16 cellular contexts compared by ENCODE assay signal in genomic region chr7:95843286-95843685, GRCh38.
DNase-seq lines count a peak whose midpoint lies in the region; ATAC-seq, FAIRE-seq and TF ChIP-seq lines count a peak whose summit lies in the region.
"Had no signal": no experiment of that assay in that cellular context is flagged by ENCODE, and none has a peak within 500 bp of the region (broad histone marks: within the 10 kb centered on the region; RNA-seq: fewer than 3 reads in every experiment).

No MANE protein-coding gene starts in this region.

- no peak for TF ChIP-seq POLR2A in breast epithelium (IDR thresholded peaks at IDR 0.05)

- H3K9me3 Mint-ChIP-seq in MCF 10A (ENCODE audit: unreplicated experiment) (no peaks in the 10 kb centered on the region), type B pancreatic cell (peaks cover 6% of the 10 kb centered on the region)

- TF ChIP-seq CTCF in MCF 10A (IDR thresholded peaks at IDR 0.05; ENCODE audit: unreplicated experiment) (no peak), breast epithelium (IDR thresholded peaks at IDR 0.05) (no peak), Panc1 (IDR thresholded peaks at IDR 0.05) (peak; percentile 26), epithelial cell of proximal tubule (conservative IDR thresholded peaks at IDR 0.05; ENCODE audit: low read depth, low read length) (peak; percentile 34), type B pancreatic cell (conservative IDR thresholded peaks at IDR 0.05) (peak; percentile 19)

- H3K36me3 ChIP-seq in breast epithelium (no peaks in the 10 kb centered on the region), Panc1 (ENCODE audit: control insufficient read depth, insufficient read depth, low read length) (no peaks in the 10 kb centered on the region)
- H3K36me3 ChIP-seq: pancreas, uterus had no signal

- in situ Hi-C loops in Panc1 (cut with HindIII; ENCODE audit: low pct_unique_long_range_greater_than_20kb, low sequenced_read_pairs): no loop called here

- DNase-seq in MCF 10A (ENCODE audit: unreplicated experiment) (peak; percentile 17), breast epithelium (ENCODE audit: low spot score in 2 of 2) (no peak), Panc1 (ENCODE audit: low read depth, low spot score) (no peak), epithelial cell of proximal tubule (ENCODE audit: low read depth) (no peak), type B pancreatic cell (ENCODE audit: extremely low spot score, unreplicated experiment) (no peak), urothelium cell line (ENCODE audit: low spot score) (no peak), OCI-M2 (lab: John Stamatoyannopoulos, UW; ENCODE audit: unreplicated experiment) (no peak), NCI-H1048 (lab: John Stamatoyannopoulos, UW) (no peak)
- DNase-seq: activated CD4-positive, alpha-beta T cell treated with anti-CD3 and anti-CD28 coated beads for 1 hour; activated T-cell treated with anti-CD3 and anti-CD28 coated beads, Interleukin-2, amount 50 U/mL, for 48 hours; NCI-H1105; NCI-H510A treated with DMSO at 0.1 percent for 48 hours; pancreas; stimulated activated CD4-positive, alpha-beta T cell treated with anti-CD3 and anti-CD28 coated beads, Interleukin-15, amount 100 ng/mL, for 24 hours; stimulated activated CD8-positive, alpha-beta memory T cell treated with anti-CD3 and anti-CD28 coated beads, Interleukin-4, amount 100 ng/mL, for 48 hours; uterus had no signal

- no peak overlapping the region for H3K27ac Mint-ChIP-seq in MCF 10A (ENCODE audit: low read depth, unreplicated experiment)
- no peak overlapping the region for H3K27ac Mint-ChIP-seq in type B pancreatic cell

- H3K4me1 ChIP-seq in breast epithelium (no peaks in the 10 kb centered on the region), Panc1 (ENCODE audit: control insufficient read depth, insufficient read depth, low read length) (no peaks in the 10 kb centered on the region)
- H3K4me1 ChIP-seq: pancreas, uterus had no signal

- H3K4me1 Mint-ChIP-seq in MCF 10A (ENCODE audit: insufficient read depth, unreplicated experiment) (no peaks in the 10 kb centered on the region), type B pancreatic cell (ENCODE audit: unreplicated experiment) (peaks cover 24% of the 10 kb centered on the region)

- H3K27ac ChIP-seq in breast epithelium (no peak overlapping the region), Panc1 (ENCODE audit: low read length) (no peak overlapping the region)
- H3K27ac ChIP-seq: pancreas, uterus had no signal

- no peak for ATAC-seq in Panc1
- ATAC-seq: pancreas had no signal

- intact Hi-C loops in MCF 10A (cut with micrococcal nuclease): no loop called here
- intact Hi-C loops in breast epithelium (cut with DNase I; ENCODE audit: low total_unique reads): no loop called here
- intact Hi-C loops in Panc1 (cut with micrococcal nuclease; ENCODE audit: unreplicated experiment): no loop called here

- POLR2A ChIA-PET in MCF 10A (lab: Yijun Ruan, JAX): no interaction called here
- POLR2A ChIA-PET in Panc1 (lab: Charles Lee): no interaction called here

- H3K36me3 Mint-ChIP-seq in MCF 10A (ENCODE audit: insufficient read depth, unreplicated experiment) (no peaks in the 10 kb centered on the region), type B pancreatic cell (no peaks in the 10 kb centered on the region)

- CTCF ChIA-PET in MCF 10A (lab: Yijun Ruan, JAX) (interaction anchor here (0.6 kb wide), 1 partner anchor 76 kb away, joined by 3 read pairs; no protein-coding TSS in a partner anchor), Panc1 (lab: Charles Lee) (no interaction called here)

- no peak for FAIRE-seq in urothelium cell line (lab: Jason Lieb, UNC)
- FAIRE-seq: pancreas had no signal

- H3K9me3 ChIP-seq in breast epithelium (peaks cover 0 to 13% of the 10 kb centered on the region in 2 donors), Panc1 (ENCODE audit: control insufficient read depth, insufficient read depth, low read depth, low read length) (no peaks in the 10 kb centered on the region)
- H3K9me3 ChIP-seq: pancreas, uterus had no signal

- H3K27me3 Mint-ChIP-seq in MCF 10A (ENCODE audit: insufficient read depth, unreplicated experiment) (peaks cover 24% of the 10 kb centered on the region), type B pancreatic cell (no peaks in the 10 kb centered on the region)

- H3K4me3 Mint-ChIP-seq in MCF 10A (ENCODE audit: unreplicated experiment) (no peak overlapping the region), type B pancreatic cell (no peak overlapping the region)

- H3K27me3 ChIP-seq in breast epithelium: no peaks in the 10 kb centered on the region
- no peaks in the 10 kb centered on the region for H3K27me3 ChIP-seq in Panc1 (ENCODE audit: control insufficient read depth, insufficient read depth, low read length)
- H3K27me3 ChIP-seq: pancreas, uterus had no signal

- BruUV-seq in MCF 10A (replicated peaks; lab: Mats Ljungman, UMichigan): no TSS peak
- no TSS peak for BruUV-seq in Panc1 (replicated peaks; lab: Mats Ljungman, UMichigan)

- H3K4me3 ChIP-seq in breast epithelium (no peak overlapping the region), Panc1 (ENCODE audit: low read depth in 2 of 2, low read length in 2 of 2) (no peak overlapping the region), epithelial cell of proximal tubule (ENCODE audit: low read depth, low read length) (no peak overlapping the region)
- H3K4me3 ChIP-seq: pancreas, uterus had no signal

Comparison
In these comparisons a context has a peak if more than half of its experiments do, and no peak if none do; other contexts are left out.
1. CTCF ChIP-seq: peak in Panc1 (single experiment), epithelial cell of proximal tubule (single experiment) and type B pancreatic cell (single experiment); none in MCF 10A (single experiment) and breast epithelium (0 of 3).